Comparison of ENCODE assay signal across 32 cellular contexts in genomic region chr19:16988661-16989060, GRCh38. TPM values are rescaled to one million over a fixed set of nuclear protein-coding genes. Genes with fewer than 3 reads are reported as not detected.
"Had no signal": no experiment of that assay in that cellular context is flagged by ENCODE, and none has a peak within 500 bp of the region (broad histone marks: within the 10 kb centered on the region; RNA-seq: fewer than 3 reads in every experiment).

No MANE protein-coding gene starts in this region.

- H3K36me3 ChIP-seq: ascending aorta, cardiac muscle cell, WERI-Rb-1 had no signal

- H3K9me3 ChIP-seq: ascending aorta had no signal

- H3K27me3 Mint-ChIP-seq: activated CD4-positive, alpha-beta T cell treated with anti-CD3 and anti-CD28 coated beads, Interleukin-2, amount 10 ng/mL, durations not matched to agents 7 days and 5 days; activated CD8-positive, alpha-beta T cell treated with anti-CD3 and anti-CD28 coated beads for 36 hours; activated naive CD4-positive, alpha-beta T cell treated with anti-CD3 and anti-CD28 coated beads, Interleukin-2, amount 50 U/mL, for 24 hours; activated naive CD8-positive, alpha-beta T cell; activated naive CD8-positive, alpha-beta T cell treated with anti-CD3 and anti-CD28 coated beads, Interleukin-2, amount 50 U/mL, for 24 hours; activated T-helper 17 cell treated with anti-CD3 and anti-CD28 coated beads, Interleukin-2, amount 50 U/mL, for 72 hours; T-cell; T-helper 17 cell had no signal

- H3K27ac ChIP-seq: ascending aorta, cardiac muscle cell, WERI-Rb-1 had no signal

- H3K27ac Mint-ChIP-seq: activated CD4-positive, alpha-beta memory T cell treated with anti-CD3 and anti-CD28 coated beads for 36 hours; activated CD4-positive, alpha-beta T cell treated with anti-CD3 and anti-CD28 coated beads for 36 hours; activated CD4-positive, alpha-beta T cell treated with anti-CD3 and anti-CD28 coated beads, Interleukin-2, amount 10 ng/mL, durations not matched to agents 7 days and 5 days; activated CD8-positive, alpha-beta T cell treated with anti-CD3 and anti-CD28 coated beads for 36 hours; activated naive CD4-positive, alpha-beta T cell treated with anti-CD3 and anti-CD28 coated beads, Interleukin-2, amount 10 ng/mL, durations not matched to agents 7 days and 5 days; activated naive CD4-positive, alpha-beta T cell treated with anti-CD3 and anti-CD28 coated beads, Interleukin-2, amount 50 U/mL, for 24 hours; activated naive CD8-positive, alpha-beta T cell; activated naive CD8-positive, alpha-beta T cell treated with anti-CD3 and anti-CD28 coated beads, Interleukin-2, amount 10 ng/mL, durations not matched to agents 7 days and 5 days; activated naive CD8-positive, alpha-beta T cell treated with anti-CD3 and anti-CD28 coated beads, Interleukin-2, amount 50 U/mL, for 24 hours; activated T-cell treated with anti-CD3 and anti-CD28 coated beads, Interleukin-2, amount 50 U/mL, for 72 hours; activated T-helper 1 cell treated with anti-CD3 and anti-CD28 coated beads, Interleukin-12 subunit alpha, Interleukin-12 subunit beta, Interleukin-2, Interleukin-4 antibody, amounts not matched to agents 30 ng/mL and 10 ng/mL and 1 ng/mL, durations not matched to agents 14 hours and 24 hours and 36 hours; activated T-helper 17 cell treated with anti-CD3 and anti-CD28 coated beads, Interleukin-2, amount 50 U/mL, for 72 hours; brain; T-cell; T-helper 17 cell; WTC11 had no signal

- H3K4me3 Mint-ChIP-seq: activated CD4-positive, alpha-beta memory T cell treated with anti-CD3 and anti-CD28 coated beads for 36 hours; activated CD4-positive, alpha-beta T cell treated with anti-CD3 and anti-CD28 coated beads for 36 hours; activated CD4-positive, alpha-beta T cell treated with anti-CD3 and anti-CD28 coated beads, Interleukin-2, amount 10 ng/mL, durations not matched to agents 7 days and 5 days; activated CD8-positive, alpha-beta T cell treated with anti-CD3 and anti-CD28 coated beads for 36 hours; activated naive CD4-positive, alpha-beta T cell treated with anti-CD3 and anti-CD28 coated beads, Interleukin-2, amount 10 ng/mL, durations not matched to agents 7 days and 5 days; activated naive CD4-positive, alpha-beta T cell treated with anti-CD3 and anti-CD28 coated beads, Interleukin-2, amount 50 U/mL, for 24 hours; activated naive CD8-positive, alpha-beta T cell; activated naive CD8-positive, alpha-beta T cell treated with anti-CD3 and anti-CD28 coated beads, Interleukin-2, amount 10 ng/mL, durations not matched to agents 7 days and 5 days; activated naive CD8-positive, alpha-beta T cell treated with anti-CD3 and anti-CD28 coated beads, Interleukin-2, amount 50 U/mL, for 24 hours; activated T-cell treated with anti-CD3 and anti-CD28 coated beads, Interleukin-2, amount 50 U/mL, for 4 hours; activated T-cell treated with anti-CD3 and anti-CD28 coated beads, Interleukin-2, amount 50 U/mL, for 72 hours; activated T-helper 1 cell treated with anti-CD3 and anti-CD28 coated beads, Interleukin-12 subunit alpha, Interleukin-12 subunit beta, Interleukin-2, Interleukin-4 antibody, amounts not matched to agents 30 ng/mL and 10 ng/mL and 1 ng/mL, durations not matched to agents 14 hours and 24 hours and 36 hours; activated T-helper 17 cell treated with anti-CD3 and anti-CD28 coated beads, Interleukin-2, amount 50 U/mL, for 72 hours; brain; T-cell; T-helper 17 cell; WTC11 had no signal

- H3K36me3 Mint-ChIP-seq: activated naive CD8-positive, alpha-beta T cell treated with anti-CD3 and anti-CD28 coated beads, Interleukin-2, amount 10 ng/mL, durations not matched to agents 7 days and 5 days had no signal

- DNase-seq: activated CD4-positive, alpha-beta memory T cell treated with anti-CD3 and anti-CD28 coated beads for 36 hours; activated CD4-positive, alpha-beta T cell treated with anti-CD3 and anti-CD28 coated beads for 1 hour; activated CD4-positive, alpha-beta T cell treated with anti-CD3 and anti-CD28 coated beads for 36 hours; activated CD4-positive, alpha-beta T cell treated with anti-CD3 and anti-CD28 coated beads for 48 hours; activated CD4-positive, alpha-beta T cell treated with anti-CD3 and anti-CD28 coated beads, Interleukin-2, amount 10 ng/mL, durations not matched to agents 7 days and 5 days; activated CD4-positive, alpha-beta T cell treated with anti-CD3 and anti-CD28 coated beads, Interleukin-2, amount 50 U/mL, for 4 hours; activated CD4-positive, CD25-positive, alpha-beta regulatory T cell; activated CD8-positive, alpha-beta memory T cell treated with anti-CD3 and anti-CD28 coated beads, Interleukin-2, amount 50 U/mL, for 4 hours; activated CD8-positive, alpha-beta T cell treated with anti-CD3 and anti-CD28 coated beads for 36 hours; activated gamma-delta T cell treated with Interleukin-2 at 50 U/mL for 16 hours; activated naive CD4-positive, alpha-beta T cell; activated naive CD4-positive, alpha-beta T cell treated with anti-CD3 and anti-CD28 coated beads, Interleukin-2, amount 10 ng/mL, durations not matched to agents 7 days and 5 days; activated naive CD8-positive, alpha-beta T cell treated with anti-CD3 and anti-CD28 coated beads, Interleukin-2, amount 10 ng/mL, durations not matched to agents 7 days and 5 days; activated naive CD8-positive, alpha-beta T cell treated with anti-CD3 and anti-CD28 coated beads, Interleukin-2, amount 50 U/mL, for 24 hours; activated T-cell treated with anti-CD3 and anti-CD28 coated beads for 4 hours; activated T-cell treated with anti-CD3 and anti-CD28 coated beads, Interleukin-2, amount 50 U/mL, for 1 hour; activated T-cell treated with anti-CD3 and anti-CD28 coated beads, Interleukin-2, amount 50 U/mL, for 4 hours; activated T-cell treated with anti-CD3 and anti-CD28 coated beads, Interleukin-2, amount 50 U/mL, for 72 hours; amygdala; anterior cingulate cortex; caudate nucleus; T-cell; T-helper 17 cell; WERI-Rb-1 had no signal

- H3K4me1 Mint-ChIP-seq: activated CD4-positive, alpha-beta T cell treated with anti-CD3 and anti-CD28 coated beads for 36 hours; activated CD4-positive, alpha-beta T cell treated with anti-CD3 and anti-CD28 coated beads, Interleukin-2, amount 10 ng/mL, durations not matched to agents 7 days and 5 days; activated naive CD4-positive, alpha-beta T cell treated with anti-CD3 and anti-CD28 coated beads, Interleukin-2, amount 10 ng/mL, durations not matched to agents 7 days and 5 days; activated naive CD4-positive, alpha-beta T cell treated with anti-CD3 and anti-CD28 coated beads, Interleukin-2, amount 50 U/mL, for 24 hours; activated naive CD8-positive, alpha-beta T cell treated with anti-CD3 and anti-CD28 coated beads, Interleukin-2, amount 10 ng/mL, durations not matched to agents 7 days and 5 days; activated naive CD8-positive, alpha-beta T cell treated with anti-CD3 and anti-CD28 coated beads, Interleukin-2, amount 50 U/mL, for 24 hours; activated T-helper 17 cell treated with anti-CD3 and anti-CD28 coated beads, Interleukin-2, amount 50 U/mL, for 72 hours; brain; T-cell; T-helper 17 cell; WTC11 had no signal

- H3K4me1 ChIP-seq: ascending aorta had no signal

- H3K4me3 ChIP-seq: ascending aorta, cardiac muscle cell had no signal

RNA-seq across cellular contexts. Expression of gene CPAMD8, which starts 37.9 kb away (rescaled TPM):
- total RNA-seq: activated CD8-positive, alpha-beta T cell treated with anti-CD3 and anti-CD28 coated beads for 36 hours had no signal
